In genomic region chr4:87058272-87059073, GRCh38 we compare ENCODE assay signal across 9 cellular contexts.
DNase-seq lines count a peak whose midpoint lies in the region; ATAC-seq, FAIRE-seq and TF ChIP-seq lines count a peak whose summit lies in the region.
"Had no signal": no experiment of that assay in that cellular context is flagged by ENCODE, and none has a peak within 500 bp of the region (broad histone marks: within the 10 kb centered on the region; RNA-seq: fewer than 3 reads in every experiment).

No MANE protein-coding gene starts in this region.

- no peak overlapping the region for H3K9ac ChIP-seq in astrocyte (ENCODE audit: low read length)
- H3K9ac ChIP-seq: KMS-11 had no signal

- no peak overlapping the region for H2AFZ ChIP-seq in astrocyte (ENCODE audit: low read depth, low read length)

- H3K27ac ChIP-seq in astrocyte (ENCODE audit: low read depth, low read length) (no peak overlapping the region), small intestine (ENCODE audit: low read depth in 1 of 2, low read length in 1 of 2) (peak overlapping the region in 1 of 2 donors; percentile 58)
- H3K27ac ChIP-seq: KMS-11 had no signal

- no peaks in the 10 kb centered on the region for H3K9me3 Mint-ChIP-seq in astrocyte (ENCODE audit: unreplicated experiment)
- no peaks in the 10 kb centered on the region for H3K9me3 Mint-ChIP-seq in stimulated activated naive CD8-positive, alpha-beta T cell treated with anti-CD3 and anti-CD28 coated beads, Interleukin-15, Interleukin-2, amounts not matched to agents 100 ng/mL and 50 ng/mL, for 24 hours

- peaks cover 41% of the 10 kb centered on the region for H3K4me1 Mint-ChIP-seq in astrocyte (ENCODE audit: low read depth, unreplicated experiment)
- H3K4me1 Mint-ChIP-seq in stimulated activated naive CD8-positive, alpha-beta T cell treated with anti-CD3 and anti-CD28 coated beads, Interleukin-15, Interleukin-2, amounts not matched to agents 100 ng/mL and 50 ng/mL, for 24 hours (ENCODE audit: low read depth): peaks cover 71% of the 10 kb centered on the region

- peak; percentile 25 for DNase-seq in GM20000 (ENCODE audit: low spot score)
- peak; percentile 45 for DNase-seq in NCI-H510A treated with DMSO at 0.1 percent for 48 hours (lab: John Stamatoyannopoulos, UW)
- DNase-seq in astrocyte (ENCODE audit: low read depth): no peak
- DNase-seq in medulla oblongata (ENCODE audit: extremely low spot score): peak; percentile 82
- no peak for DNase-seq in small intestine
- DNase-seq in AML-193 (lab: John Stamatoyannopoulos, UW): no peak

- no peak for FAIRE-seq in astrocyte (lab: Jason Lieb, UNC)
- no peak for FAIRE-seq in small intestine (lab: Jason Lieb, UNC)

- H3K79me2 ChIP-seq in astrocyte (ENCODE audit: insufficient read depth, low read length): no peaks in the 10 kb centered on the region

- H3K27ac Mint-ChIP-seq in astrocyte (ENCODE audit: unreplicated experiment): peak overlapping the region; percentile 48
- H3K27ac Mint-ChIP-seq in stimulated activated naive CD8-positive, alpha-beta T cell treated with anti-CD3 and anti-CD28 coated beads, Interleukin-15, Interleukin-2, amounts not matched to agents 100 ng/mL and 50 ng/mL, for 24 hours: peak overlapping the region; percentile 89

- H3K36me3 Mint-ChIP-seq in astrocyte (ENCODE audit: low read depth, unreplicated experiment): peaks cover 5% of the 10 kb centered on the region
- H3K36me3 Mint-ChIP-seq in stimulated activated naive CD8-positive, alpha-beta T cell treated with anti-CD3 and anti-CD28 coated beads, Interleukin-15, Interleukin-2, amounts not matched to agents 100 ng/mL and 50 ng/mL, for 24 hours (ENCODE audit: low read depth): peaks cover 34% of the 10 kb centered on the region

- H4K20me1 ChIP-seq in astrocyte (ENCODE audit: insufficient read depth, low read length): peaks cover 66% of the 10 kb centered on the region

- H3K4me1 ChIP-seq in astrocyte (ENCODE audit: insufficient read depth, low read length): peaks cover 19% of the 10 kb centered on the region
- H3K4me1 ChIP-seq in small intestine (ENCODE audit: control insufficient read depth in 2 of 2, insufficient read depth in 1 of 2, low read depth in 1 of 2, low read length in 1 of 2): peaks cover 18 to 36% of the 10 kb centered on the region in 2 donors

- H3K4me2 ChIP-seq in astrocyte (ENCODE audit: low read length): no peak overlapping the region
- H3K4me2 ChIP-seq: KMS-11 had no signal

- no peak for ATAC-seq in HG03565 (IDR thresholded peaks at IDR 0.05; ENCODE audit: unreplicated experiment)

- no peaks in the 10 kb centered on the region for H3K27me3 Mint-ChIP-seq in astrocyte (ENCODE audit: low read depth, unreplicated experiment)
- H3K27me3 Mint-ChIP-seq in stimulated activated naive CD8-positive, alpha-beta T cell treated with anti-CD3 and anti-CD28 coated beads, Interleukin-15, Interleukin-2, amounts not matched to agents 100 ng/mL and 50 ng/mL, for 24 hours: no peaks in the 10 kb centered on the region

- H3K27me3 ChIP-seq in astrocyte (ENCODE audit: insufficient read depth, low read length) (peaks cover 3% of the 10 kb centered on the region), small intestine (ENCODE audit: control insufficient read depth in 2 of 2, insufficient read depth in 2 of 2, low read length in 2 of 2) (no peaks in the 10 kb centered on the region)

- no peak overlapping the region for H3K4me3 Mint-ChIP-seq in astrocyte (ENCODE audit: unreplicated experiment)
- H3K4me3 Mint-ChIP-seq in stimulated activated naive CD8-positive, alpha-beta T cell treated with anti-CD3 and anti-CD28 coated beads, Interleukin-15, Interleukin-2, amounts not matched to agents 100 ng/mL and 50 ng/mL, for 24 hours: peak overlapping the region; percentile 17

- H3K36me3 ChIP-seq in astrocyte (ENCODE audit: insufficient read depth, low read length) (no peaks in the 10 kb centered on the region), small intestine (ENCODE audit: control insufficient read depth in 2 of 2, insufficient read depth in 2 of 2, low read length in 2 of 2) (peaks cover 0 to 3% of the 10 kb centered on the region in 2 donors)

- no peak for TF ChIP-seq CTCF in GM20000 (IDR thresholded peaks at IDR 0.05; ENCODE audit: extremely low read depth, missing control alignments)
- no peak for TF ChIP-seq CTCF in astrocyte (IDR thresholded peaks at IDR 0.05; ENCODE audit: insufficient read depth, low read depth, low read length)

- WGBS in small intestine, 3 donors: 60 to 66% (median 61%) methylated on average over 7 of the region's 7 CpGs

- H3K9me3 ChIP-seq in astrocyte (ENCODE audit: insufficient read depth, low read depth, low read length) (no peaks in the 10 kb centered on the region), small intestine (ENCODE audit: control insufficient read depth, low read depth) (no peaks in the 10 kb centered on the region)

- H3K4me3 ChIP-seq in astrocyte (ENCODE audit: insufficient read depth, low read depth, low read length) (no peak overlapping the region), small intestine (ENCODE audit: low read depth in 1 of 2, low read length in 2 of 2) (no peak overlapping the region)

Comparison
In these comparisons a context has a peak if more than half of its experiments do, and no peak if none do; other contexts are left out.
1. DNase-seq: peak in GM20000 (single experiment), NCI-H510A treated with DMSO at 0.1 percent for 48 hours (single experiment) and medulla oblongata (single experiment); none in astrocyte (single experiment), small intestine (single experiment) and AML-193 (0 of 2).